ENCODE assay signal across 8 cellular contexts in the genomic region with DNA sequence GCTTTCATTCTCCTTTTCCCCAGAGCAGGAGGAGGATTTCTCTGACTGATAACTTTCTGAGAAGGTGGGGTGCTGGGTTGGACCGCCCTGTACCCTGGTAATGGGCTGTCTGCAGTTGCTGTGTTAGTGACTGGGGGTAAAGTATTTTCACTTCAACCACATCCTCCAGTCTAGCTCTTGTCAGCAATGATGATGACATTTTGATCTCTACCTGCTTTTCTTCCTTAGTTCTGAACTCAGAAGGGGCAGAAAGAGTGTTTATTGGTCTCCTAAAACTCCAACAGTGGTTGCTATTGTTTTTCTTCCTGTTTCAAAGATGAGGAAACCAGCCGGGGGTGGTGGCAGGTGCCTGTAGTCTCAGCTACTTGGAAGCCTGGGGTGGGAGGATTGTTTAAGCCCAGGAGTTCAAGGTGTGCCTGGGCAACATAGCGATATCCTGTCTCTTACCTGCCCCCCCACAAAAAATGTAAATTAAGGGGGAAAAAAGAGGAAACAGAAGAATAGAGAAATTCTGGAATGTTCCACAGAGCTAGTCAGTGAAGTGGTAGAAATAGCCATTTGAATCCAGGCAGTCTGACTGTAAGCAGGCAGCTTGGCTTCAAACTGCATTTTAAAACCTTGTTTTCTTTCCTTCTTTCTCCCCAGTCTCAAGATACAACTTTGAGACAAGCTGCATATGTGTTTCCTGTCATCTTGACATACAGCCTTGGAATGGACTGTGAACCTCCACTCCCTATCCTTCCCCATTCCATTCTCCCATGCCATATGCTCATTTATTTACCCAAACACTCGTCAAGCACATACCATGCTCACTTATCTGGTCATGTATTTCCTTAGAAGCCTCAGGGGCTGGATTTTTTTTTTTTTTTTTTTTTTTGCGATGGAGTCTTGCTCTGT. TPM values are rescaled to one million over a fixed set of nuclear protein-coding genes. Genes with fewer than 3 reads are reported as not detected.
DNase-seq lines count a peak whose midpoint lies in the region; ATAC-seq and TF ChIP-seq lines count a peak whose summit lies in the region.

No MANE protein-coding gene starts in this region.

- peak overlapping the region; percentile 33 for H3K4me3 ChIP-seq in CD8-positive, alpha-beta memory T cell (ENCODE audit: low read length)
- H3K4me3 ChIP-seq in MM.1S (ENCODE audit: low read length) (peak overlapping the region; percentile 11), iPS-20b (ENCODE audit: low read length) (peak overlapping the region; percentile 20; the same call in 1 of the 2 replicates)

- H3K9me2 ChIP-seq in MM.1S (replicated peaks; ENCODE audit: insufficient read depth, low read length): no peaks in the 10 kb centered on the region

- peaks cover 11% of the 10 kb centered on the region for H3K79me2 ChIP-seq in MM.1S (ENCODE audit: low read length)

- H3K4me2 ChIP-seq in MM.1S (ENCODE audit: low read depth, low read length): peak overlapping the region; percentile 47

- H3K27me3 Mint-ChIP-seq in CD8-positive, alpha-beta memory T cell: peaks cover 0 to 6% of the 10 kb centered on the region in 2 donors
- H3K27me3 Mint-ChIP-seq in activated T-cell treated with anti-CD3 and anti-CD28 coated beads, Interleukin-2, amount 50 U/mL, for 4 hours (ENCODE audit: low read depth): no peaks in the 10 kb centered on the region

- H3K27me3 ChIP-seq in CD8-positive, alpha-beta memory T cell (ENCODE audit: insufficient read depth, low read length, poor library complexity, severe bottlenecking): no peaks in the 10 kb centered on the region
- H3K27me3 ChIP-seq in MM.1S (replicated peaks; ENCODE audit: insufficient read depth, low read length) (no peaks in the 10 kb centered on the region), iPS-20b (ENCODE audit: insufficient read depth, low read length) (no peaks in the 10 kb centered on the region)

- H3K36me3 ChIP-seq in CD8-positive, alpha-beta memory T cell (ENCODE audit: insufficient read depth, low read length): no peaks in the 10 kb centered on the region
- H3K36me3 ChIP-seq in MM.1S (replicated peaks; ENCODE audit: insufficient read depth, low read length) (no peaks in the 10 kb centered on the region), iPS-20b (ENCODE audit: insufficient read depth, low read depth, low read length) (no peaks in the 10 kb centered on the region)

- H3K9me3 ChIP-seq in CD8-positive, alpha-beta memory T cell (ENCODE audit: low read length): no peaks in the 10 kb centered on the region
- H3K9me3 ChIP-seq in MM.1S (replicated peaks; ENCODE audit: insufficient read depth, low read length) (no peaks in the 10 kb centered on the region), iPS-20b (ENCODE audit: insufficient read depth, low read depth, low read length) (no peaks in the 10 kb centered on the region)

- CTCF ChIA-PET in CD8-positive, alpha-beta memory T cell (lab: Charles Lee): interaction anchor here (0.6 to 5.8 kb wide), 3 partner anchors 10 to 73 kb away, joined by 3 to 89 read pairs (median 15); no protein-coding TSS in a partner anchor

- peaks cover 39% of the 10 kb centered on the region for H3F3A ChIP-seq in MM.1S (ENCODE audit: insufficient read depth, low read length)

- peak; percentile 57 to 88 (median 82) for DNase-seq in CD8-positive, alpha-beta memory T cell
- DNase-seq in MM.1S (peak; percentile 58), substantia nigra (lab: John Stamatoyannopoulos, UW) (no peak), NCI-H146 (lab: John Stamatoyannopoulos, UW) (no peak)
- peak; percentile 45 for DNase-seq in activated T-cell treated with anti-CD3 and anti-CD28 coated beads, Interleukin-2, amount 50 U/mL, for 4 hours

- H3K4me3 Mint-ChIP-seq in CD8-positive, alpha-beta memory T cell: peak overlapping the region; percentile 73 to 86 (median 79)
- H3K4me3 Mint-ChIP-seq in activated T-cell treated with anti-CD3 and anti-CD28 coated beads, Interleukin-2, amount 50 U/mL, for 4 hours: peak overlapping the region; percentile 73

- no peaks in the 10 kb centered on the region for H4K20me1 ChIP-seq in MM.1S (ENCODE audit: insufficient read depth, low read length)

- H2AFZ ChIP-seq in MM.1S (ENCODE audit: low read length): peak overlapping the region; percentile 29

- ATAC-seq in GM21423 (IDR thresholded peaks at IDR 0.05; ENCODE audit: unreplicated experiment) (peak; percentile 49), GM18858 (IDR thresholded peaks at IDR 0.05; ENCODE audit: unreplicated experiment) (no peak)
- peak; percentile 44 to 46 for ATAC-seq in activated T-cell treated with anti-CD3 and anti-CD28 coated beads, Interleukin-2, amount 50 U/mL, for 4 hours

- peaks cover 43 to 47% (median 46%) of the 10 kb centered on the region in 3 donors for H3K4me1 Mint-ChIP-seq in CD8-positive, alpha-beta memory T cell
- H3K4me1 Mint-ChIP-seq in activated T-cell treated with anti-CD3 and anti-CD28 coated beads, Interleukin-2, amount 50 U/mL, for 4 hours (ENCODE audit: low read depth): peaks cover 43% of the 10 kb centered on the region

- H3K27ac Mint-ChIP-seq in CD8-positive, alpha-beta memory T cell: peak overlapping the region; percentile 96 to 100 (median 99)

- peak overlapping the region; percentile 70 for H3K27ac ChIP-seq in CD8-positive, alpha-beta memory T cell (ENCODE audit: low read depth, low read length)
- peak overlapping the region; percentile 66 for H3K27ac ChIP-seq in MM.1S (ENCODE audit: low read length)
- peak overlapping the region; percentile 12 for H3K27ac ChIP-seq in iPS-20b (ENCODE audit: low read length)
- peak overlapping the region; percentile 23 for H3K27ac ChIP-seq in substantia nigra (ENCODE audit: low read depth, low read length, poor library complexity, severe bottlenecking)

- H3K9ac ChIP-seq in MM.1S (ENCODE audit: low read length) (peak overlapping the region; percentile 26; the same call in 1 of the 2 replicates), iPS-20b (ENCODE audit: low read depth, low read length) (peak overlapping the region; percentile 59; the same call in 1 of the 2 replicates)

- no peak for TF ChIP-seq CTCF in MM.1S (IDR thresholded peaks at IDR 0.05; ENCODE audit: low read length)

- POLR2A ChIA-PET in CD8-positive, alpha-beta memory T cell (lab: Charles Lee): interaction anchor here (0.9 to 2.3 kb wide), 7 partner anchors 9 to 1639 kb away, joined by 3 to 15 read pairs (median 6); partner anchors contain the start of gene SIAH1

- H3K9me3 Mint-ChIP-seq in CD8-positive, alpha-beta memory T cell: peaks cover 0 to 4% (median 3%) of the 10 kb centered on the region in 5 donors
- H3K9me3 Mint-ChIP-seq in activated T-cell treated with anti-CD3 and anti-CD28 coated beads, Interleukin-2, amount 50 U/mL, for 4 hours: peaks cover 4% of the 10 kb centered on the region

- peaks cover 3 to 13% (median 4%) of the 10 kb centered on the region in 3 donors for H3K36me3 Mint-ChIP-seq in CD8-positive, alpha-beta memory T cell
- peaks cover 3% of the 10 kb centered on the region for H3K36me3 Mint-ChIP-seq in activated T-cell treated with anti-CD3 and anti-CD28 coated beads, Interleukin-2, amount 50 U/mL, for 4 hours (ENCODE audit: insufficient read depth)

- peaks cover 46% of the 10 kb centered on the region for H3K4me1 ChIP-seq in CD8-positive, alpha-beta memory T cell (ENCODE audit: insufficient read depth, low read length)
- H3K4me1 ChIP-seq in MM.1S (ENCODE audit: low read length) (peaks cover 28% of the 10 kb centered on the region), iPS-20b (ENCODE audit: insufficient read depth, low read length) (peaks cover 16% of the 10 kb centered on the region; the same call in 1 of the 2 replicates)

RNA-seq across cellular contexts. Expression of gene N4BP1, which starts 3.3 kb away (rescaled TPM):
- 10 to 100 TPM; 44.3 to 45.0 TPM for total RNA-seq in CD8-positive, alpha-beta memory T cell
- polyA plus RNA-seq in CD8-positive, alpha-beta memory T cell: 57.9 TPM
- 10 to 100 TPM; 22.7 to 30.9 (median 30.7) TPM for total RNA-seq in activated T-cell treated with anti-CD3 and anti-CD28 coated beads, Interleukin-2, amount 50 U/mL, for 4 hours

Comparison
In these comparisons a context has a peak if more than half of its experiments do, and no peak if none do; other contexts are left out.
1. DNase-seq: peak in CD8-positive, alpha-beta memory T cell (5 of 5), MM.1S (single experiment) and activated T-cell treated with anti-CD3 and anti-CD28 coated beads, Interleukin-2, amount 50 U/mL, for 4 hours (single experiment); none in substantia nigra (0 of 49) and NCI-H146 (single experiment).
2. H3K27ac ChIP-seq: peak in every context shown above with its lines; median percentile 70 in CD8-positive, alpha-beta memory T cell; 66 in MM.1S; 23 in substantia nigra; 12 in iPS-20b.
3. Peak in every context shown above with its lines, with median percentiles within 50 percentile points of each other: H3K4me3 ChIP-seq.